In genomic region chr15:48352474-48353072, GRCh38 we compare ENCODE assay signal across 8 cellular contexts. TPM values are rescaled to one million over a fixed set of nuclear protein-coding genes. Genes with fewer than 3 reads are reported as not detected.
A peak's percentile ranks its signal among the peaks of the same experiment; 100 is the strongest.
DNase-seq lines count a peak whose midpoint lies in the region; ATAC-seq, FAIRE-seq and TF ChIP-seq lines count a peak whose summit lies in the region.

No MANE protein-coding gene starts in this region.

- H3K36me3 Mint-ChIP-seq in progenitor cell of endocrine pancreas (ENCODE audit: insufficient read depth): no peaks in the 10 kb centered on the region

- peaks cover 9% of the 10 kb centered on the region for H3K4me1 Mint-ChIP-seq in progenitor cell of endocrine pancreas (ENCODE audit: low read depth)

- DNase-seq in D341Med (ENCODE audit: low spot score) (peak; percentile 71), LHCN-M2 (ENCODE audit: low read depth) (peak; percentile 67), RCC 7860 (ENCODE audit: low spot score) (peak; percentile 51), germinal center (ENCODE audit: low spot score) (peak; percentile 48), progenitor cell of endocrine pancreas (ENCODE audit: low spot score, unreplicated experiment) (peak; percentile 32), posterior vena cava (ENCODE audit: low spot score) (no peak)
- peak; percentile 78 for DNase-seq in activated effector memory CD4-positive, alpha-beta T cell treated with anti-CD3 and anti-CD28 coated beads, Interleukin-2, amount 50 U/mL, for 16 hours

- peak; percentile 90 for TF ChIP-seq CTCF in progenitor cell of endocrine pancreas (IDR thresholded peaks at IDR 0.05; ENCODE audit: unreplicated experiment)

- no peak overlapping the region for H3K4me3 Mint-ChIP-seq in progenitor cell of endocrine pancreas (ENCODE audit: low read depth)

- ATAC-seq in GM21515 (IDR thresholded peaks at IDR 0.05; ENCODE audit: unreplicated experiment): peak; percentile 79

- intact Hi-C loops in posterior vena cava (cut with DNase I): no loop called here

- no peaks in the 10 kb centered on the region for H3K9me3 Mint-ChIP-seq in progenitor cell of endocrine pancreas (ENCODE audit: low read depth)

- no peak overlapping the region for H3K27ac Mint-ChIP-seq in progenitor cell of endocrine pancreas

- peaks cover 20% of the 10 kb centered on the region for H3K27me3 Mint-ChIP-seq in progenitor cell of endocrine pancreas

- peak; percentile 77 for FAIRE-seq in RCC 7860 (lab: Jason Lieb, UNC)

RNA-seq across cellular contexts. Expression of gene DUT, which starts 21.3 kb away (rescaled TPM):
- 78.2 and 98.3 TPM in 2 replicates for total RNA-seq in LHCN-M2 (2014; rRNA removed)
- polyA plus RNA-seq in LHCN-M2 (2012): 84.6 TPM
- 72.8 and 77.1 TPM in 2 replicates for total RNA-seq in progenitor cell of endocrine pancreas
- total RNA-seq in posterior vena cava: 10 to 100 TPM; 63.7 to 66.5 TPM
